10 cellular contexts compared by ENCODE assay signal in the genomic region with DNA sequence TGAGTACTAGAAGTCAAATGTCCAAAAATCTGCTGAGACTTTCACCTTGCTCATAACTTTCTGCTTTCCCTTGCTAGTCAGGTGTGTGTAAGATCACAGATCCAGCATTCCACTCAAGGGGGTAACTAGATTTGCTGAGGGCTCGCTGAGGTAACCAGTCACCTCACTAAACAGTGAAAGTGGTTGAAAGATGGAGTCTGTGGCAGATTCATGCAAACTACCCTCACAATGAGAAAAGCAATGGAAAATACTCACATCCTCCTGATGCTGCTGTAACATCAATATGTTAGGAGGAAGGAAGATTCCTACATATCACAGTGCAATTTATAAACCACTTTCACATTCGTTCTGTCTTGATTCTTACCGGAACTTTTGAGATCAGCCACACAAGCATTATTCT.
DNase-seq lines count a peak whose midpoint lies in the region; ATAC-seq and TF ChIP-seq lines count a peak whose summit lies in the region.
"Had no signal": no experiment of that assay in that cellular context is flagged by ENCODE, and none has a peak within 500 bp of the region (broad histone marks: within the 10 kb centered on the region; RNA-seq: fewer than 3 reads in every experiment).

No MANE protein-coding gene starts in this region.

- H3K27ac ChIP-seq in OCI-LY7 (ENCODE audit: low read depth, low read length, poor library complexity, severe bottlenecking) (peak overlapping the region; percentile 97), smooth muscle cell (ENCODE audit: low read depth) (no peak overlapping the region), hepatocyte (no peak overlapping the region)

- H3K9me2 ChIP-seq in OCI-LY7 (ENCODE audit: insufficient read depth, low read length) (no peaks in the 10 kb centered on the region), hepatocyte (replicated peaks; ENCODE audit: insufficient read depth) (no peaks in the 10 kb centered on the region)

- intact Hi-C loops in OCI-LY7 (cut with micrococcal nuclease; ENCODE audit: unreplicated experiment): loop anchor here (1.0 to 10.0 kb wide), 5 partner anchors 16 to 1035 kb away; no protein-coding TSS in a partner anchor

- H3K4me2 ChIP-seq in OCI-LY7 (ENCODE audit: low read length) (peak overlapping the region; percentile 79), smooth muscle cell (peak overlapping the region; percentile 25), hepatocyte (no peak overlapping the region)

- peak; percentile 41 for ATAC-seq in HG02759 (IDR thresholded peaks at IDR 0.05; ENCODE audit: unreplicated experiment)

- no peaks in the 10 kb centered on the region for H3K27me3 ChIP-seq in smooth muscle cell (ENCODE audit: low read depth)
- H3K27me3 ChIP-seq in hepatocyte: no peaks in the 10 kb centered on the region
- H3K27me3 ChIP-seq: Peyer's patch had no signal

- H3K9ac ChIP-seq in smooth muscle cell (ENCODE audit: low read depth): no peak overlapping the region

- CTCF ChIA-PET in OCI-LY7 (lab: Charles Lee; ENCODE audit: unreplicated experiment): interaction anchor here (0.7 kb wide), 1 partner anchor 16 kb away, joined by 3 read pairs; no protein-coding TSS in a partner anchor

- peaks cover 3% of the 10 kb centered on the region for H3F3A ChIP-seq in smooth muscle cell (ENCODE audit: low read depth)

- POLR2A ChIA-PET in OCI-LY7 (lab: Charles Lee): interaction anchor here (0.6 to 12.2 kb wide), 3 partner anchors 21 to 768 kb away, joined by 3 to 331 read pairs (median 5); no protein-coding TSS in a partner anchor

- H3K79me2 ChIP-seq in OCI-LY7 (ENCODE audit: insufficient read depth, low read depth, low read length): no peaks in the 10 kb centered on the region; the same call in 1 of the 2 replicates
- H3K79me2 ChIP-seq in smooth muscle cell (ENCODE audit: low read depth): no peaks in the 10 kb centered on the region
- H3K79me2 ChIP-seq in hepatocyte: no peaks in the 10 kb centered on the region

- H2AFZ ChIP-seq in OCI-LY7 (ENCODE audit: low read length) (no peak overlapping the region; the same call in 1 of the 2 replicates), smooth muscle cell (ENCODE audit: low read depth) (peak overlapping the region; percentile 60), hepatocyte (no peak overlapping the region)

- peaks cover 94% of the 10 kb centered on the region for H3K4me1 ChIP-seq in OCI-LY7 (ENCODE audit: insufficient read depth, low read length, poor library complexity, severe bottlenecking)
- peaks cover 6% of the 10 kb centered on the region for H3K4me1 ChIP-seq in smooth muscle cell (ENCODE audit: low read depth)
- peaks cover 2% of the 10 kb centered on the region for H3K4me1 ChIP-seq in hepatocyte (ENCODE audit: insufficient read depth)

- H3K36me3 ChIP-seq in OCI-LY7 (ENCODE audit: insufficient read depth, low read length): peaks cover 12% of the 10 kb centered on the region
- no peaks in the 10 kb centered on the region for H3K36me3 ChIP-seq in smooth muscle cell (ENCODE audit: low read depth)
- no peaks in the 10 kb centered on the region for H3K36me3 ChIP-seq in hepatocyte (replicated peaks; ENCODE audit: insufficient read depth, low read depth)
- H3K36me3 ChIP-seq: Peyer's patch had no signal

- H3K4me3 ChIP-seq in OCI-LY7 (ENCODE audit: low read depth, low read length, poor library complexity, severe bottlenecking): peak overlapping the region; percentile 55
- no peak overlapping the region for H3K4me3 ChIP-seq in smooth muscle cell
- no peak overlapping the region for H3K4me3 ChIP-seq in hepatocyte

- DNase-seq in NOMO-1 treated with DMSO at 0.1 percent for 48 hours (lab: John Stamatoyannopoulos, UW; ENCODE audit: unreplicated experiment) (peak; percentile 67), NOMO-1 treated with dmso at 0.1 percent for 144 hours (lab: John Stamatoyannopoulos, UW; ENCODE audit: unreplicated experiment) (no peak), OCI-LY7 (ENCODE audit: low spot score) (peak; percentile 80), smooth muscle cell (lab: John Stamatoyannopoulos, UW; ENCODE audit: unreplicated experiment) (no peak), hepatocyte (ENCODE audit: low spot score) (no peak), SHP77 treated with DMSO at 0.1 percent for 48 hours (lab: John Stamatoyannopoulos, UW) (no peak), HT-29 (ENCODE audit: low spot score) (no peak)
- DNase-seq: HFFc6 had no signal

- TF ChIP-seq CTCF in OCI-LY7 (conservative IDR thresholded peaks at IDR 0.05; ENCODE audit: low read length): no peak
- no peak for TF ChIP-seq CTCF in smooth muscle cell (IDR thresholded peaks at IDR 0.05; ENCODE audit: borderline replicate concordance, insufficient read depth, poor library complexity, severe bottlenecking)
- TF ChIP-seq CTCF in hepatocyte (IDR thresholded peaks at IDR 0.05; ENCODE audit: poor library complexity): no peak

- 93% methylated on average over 3 of the region's 3 CpGs for WGBS in smooth muscle cell (ENCODE audit: low lambda C conversion rate)
- 98% methylated on average over 3 of the region's 3 CpGs for WGBS in hepatocyte (ENCODE audit: low lambda C conversion rate, missing lambda C conversion rate)

- H3K9me3 ChIP-seq in OCI-LY7 (ENCODE audit: low read length): peaks cover 10% of the 10 kb centered on the region; the same call in 1 of the 2 replicates
- no peaks in the 10 kb centered on the region for H3K9me3 ChIP-seq in smooth muscle cell (replicated peaks; ENCODE audit: low read depth)
- no peaks in the 10 kb centered on the region for H3K9me3 ChIP-seq in hepatocyte (ENCODE audit: low read depth)

- TSS peak; percentile 98 for BruUV-seq in OCI-LY7 (replicated peaks; lab: Mats Ljungman, UMichigan)

- H4K20me1 ChIP-seq in OCI-LY7 (ENCODE audit: insufficient read depth, low read length): no peaks in the 10 kb centered on the region
- H4K20me1 ChIP-seq in smooth muscle cell (ENCODE audit: low read depth): no peaks in the 10 kb centered on the region
- H4K20me1 ChIP-seq in hepatocyte (ENCODE audit: insufficient read depth, poor library complexity, severe bottlenecking): no peaks in the 10 kb centered on the region

Comparison
In these comparisons a context has a peak if more than half of its experiments do, and no peak if none do; other contexts are left out.
1. DNase-seq: peak in NOMO-1 treated with DMSO at 0.1 percent for 48 hours (single experiment) and OCI-LY7 (single experiment); none in NOMO-1 treated with dmso at 0.1 percent for 144 hours (single experiment), smooth muscle cell (single experiment), hepatocyte (single experiment), SHP77 treated with DMSO at 0.1 percent for 48 hours (single experiment) and HT-29 (single experiment).